1 cellular context compared by ENCODE assay signal in genomic region chr15:65181582-65182353, GRCh38. TPM values are rescaled to one million over a fixed set of nuclear protein-coding genes. Genes with fewer than 3 reads are reported as not detected.
"Had no signal": no experiment of that assay in that cellular context is flagged by ENCODE, and none has a peak within 500 bp of the region (broad histone marks: within the 10 kb centered on the region; RNA-seq: fewer than 3 reads in every experiment).

No MANE protein-coding gene starts in this region.

RNA-seq across cellular contexts. Expression of gene CILP, which starts 29.5 kb away (rescaled TPM):
- polyA plus RNA-seq: keratinocyte had no signal
